Comparison of ENCODE assay signal across 26 cellular contexts in genomic region chr4:38290360-38290759, GRCh38.
DNase-seq lines count a peak whose midpoint lies in the region; FAIRE-seq and TF ChIP-seq lines count a peak whose summit lies in the region.
"Had no signal": no experiment of that assay in that cellular context is flagged by ENCODE, and none has a peak within 500 bp of the region (broad histone marks: within the 10 kb centered on the region; RNA-seq: fewer than 3 reads in every experiment).

No MANE protein-coding gene starts in this region.

- H3K4me1 Mint-ChIP-seq in astrocyte (ENCODE audit: low read depth, unreplicated experiment) = peaks cover 7% of the 10 kb centered on the region
- no peaks in the 10 kb centered on the region for H3K4me1 Mint-ChIP-seq in glutamatergic neuron (ENCODE audit: low read depth, unreplicated experiment)
- H3K4me1 Mint-ChIP-seq: stimulated activated memory B cell treated with anti-CD40 and anti-IgM and Interleukin-4, amounts not matched to agents 10 μg/mL and 1 μg/mL and 100 μg/mL, for 72 hours had no signal

- H3K9me3 ChIP-seq in A673 (ENCODE audit: low read depth, low read length, poor library complexity, severe bottlenecking) (peaks cover 11% of the 10 kb centered on the region), astrocyte (ENCODE audit: insufficient read depth, low read depth, low read length) (peaks cover 7% of the 10 kb centered on the region), ovary (no peaks in the 10 kb centered on the region)

- POLR2A ChIA-PET in A673 (lab: Charles Lee; ENCODE audit: low non-redundant PET) = interaction anchor here (0.6 kb wide), 1 partner anchor 33 kb away, joined by 5 read pairs; no protein-coding TSS in a partner anchor

- no peak overlapping the region for H3K9ac ChIP-seq in astrocyte (ENCODE audit: low read length)

- no peak for TF ChIP-seq POLR2A in ovary (IDR thresholded peaks at IDR 0.05)

- no peak for TF ChIP-seq EP300 in ovary (IDR thresholded peaks at IDR 0.05)

- TF ChIP-seq CTCF in A673 (conservative IDR thresholded peaks at IDR 0.05; ENCODE audit: low read depth, low read length) (no peak), astrocyte (IDR thresholded peaks at IDR 0.05; ENCODE audit: insufficient read depth, low read depth, low read length) (no peak), glutamatergic neuron (IDR thresholded peaks at IDR 0.05; ENCODE audit: partially characterized antibody, unreplicated experiment) (no peak), ovary (IDR thresholded peaks at IDR 0.05) (no peak)

- H3K27me3 ChIP-seq in A673 (replicated peaks; ENCODE audit: insufficient read depth, low read depth, low read length, poor library complexity) = no peaks in the 10 kb centered on the region
- H3K27me3 ChIP-seq in astrocyte (ENCODE audit: insufficient read depth, low read length) = no peaks in the 10 kb centered on the region
- H3K27me3 ChIP-seq in ovary = no peaks in the 10 kb centered on the region
- H3K27me3 ChIP-seq: breast epithelium, uterus had no signal

- H3K36me3 ChIP-seq in A673 (ENCODE audit: insufficient read depth, low read length, poor library complexity, severe bottlenecking) (no peaks in the 10 kb centered on the region), astrocyte (ENCODE audit: insufficient read depth, low read length) (no peaks in the 10 kb centered on the region), ovary (no peaks in the 10 kb centered on the region)
- H3K36me3 ChIP-seq: breast epithelium, uterus had no signal

- H3K27ac ChIP-seq in A673 (ENCODE audit: low read depth, low read length, poor library complexity, severe bottlenecking) = no peak overlapping the region
- H3K27ac ChIP-seq in astrocyte (ENCODE audit: low read depth, low read length) = no peak overlapping the region
- H3K27ac ChIP-seq in ovary = no peak overlapping the region
- H3K27ac ChIP-seq: breast epithelium, uterus had no signal

- 86 to 89% (median 89%) methylated on average over 2 of the region's 2 CpGs for WGBS in ovary, 3 donors

- H3K4me1 ChIP-seq in A673 (ENCODE audit: insufficient read depth, low read length, poor library complexity, severe bottlenecking) = no peaks in the 10 kb centered on the region
- H3K4me1 ChIP-seq in astrocyte (ENCODE audit: insufficient read depth, low read length) = peaks cover 9% of the 10 kb centered on the region
- H3K4me1 ChIP-seq in ovary (ENCODE audit: insufficient read depth) = no peaks in the 10 kb centered on the region
- H3K4me1 ChIP-seq: breast epithelium, uterus had no signal

- CTCF ChIA-PET in A673 (lab: Charles Lee) = no interaction called here

- intact Hi-C loops in A673 (cut with micrococcal nuclease; ENCODE audit: unreplicated experiment) (no loop called here), ovary (cut with DNase I) (no loop called here)

- peak; percentile 60 for FAIRE-seq in astrocyte (lab: Jason Lieb, UNC)
- FAIRE-seq: GM12892 had no signal

- peak overlapping the region; percentile 35 for H3K4me2 ChIP-seq in astrocyte (ENCODE audit: low read length)

- H3K4me3 ChIP-seq in A673 (ENCODE audit: low read depth, low read length, poor library complexity, severe bottlenecking) (no peak overlapping the region), astrocyte (ENCODE audit: insufficient read depth, low read depth, low read length) (no peak overlapping the region), ovary (no peak overlapping the region)
- H3K4me3 ChIP-seq: breast epithelium, uterus had no signal

- H3K27ac Mint-ChIP-seq in astrocyte (ENCODE audit: unreplicated experiment) (no peak overlapping the region), glutamatergic neuron (ENCODE audit: unreplicated experiment) (no peak overlapping the region)
- H3K27ac Mint-ChIP-seq: activated naive CD8-positive, alpha-beta T cell treated with anti-CD3 and anti-CD28 coated beads, Interleukin-2, amount 10 ng/mL, durations not matched to agents 7 days and 5 days; activated T-helper 2 cell treated with anti-CD3 and anti-CD28 coated beads, Interferon-gamma antibody, Interleukin-2, Interleukin-4, amounts not matched to agents 10 μg/mL and 5 μg/mL and 100 μg/mL, durations not matched to agents 14 hours and 24 hours and 36 hours; dendritic cell treated with granulocyte-macrophage colony-stimulating factor and Interleukin-4, amounts not matched to agents 40 ng/mL and 50 ng/mL, for 4 days; nephron; stimulated activated memory B cell treated with anti-CD40 and anti-IgM and Interleukin-4, amounts not matched to agents 10 μg/mL and 1 μg/mL and 100 μg/mL, for 72 hours had no signal

- H3K27me3 Mint-ChIP-seq in astrocyte (ENCODE audit: low read depth, unreplicated experiment) = no peaks in the 10 kb centered on the region
- no peaks in the 10 kb centered on the region for H3K27me3 Mint-ChIP-seq in glutamatergic neuron (ENCODE audit: unreplicated experiment)
- H3K27me3 Mint-ChIP-seq: activated naive CD8-positive, alpha-beta T cell treated with anti-CD3 and anti-CD28 coated beads, Interleukin-2, amount 10 ng/mL, durations not matched to agents 7 days and 5 days; CD4-positive, CD25-positive, alpha-beta regulatory T cell had no signal

- H3K36me3 Mint-ChIP-seq in astrocyte (ENCODE audit: low read depth, unreplicated experiment) (no peaks in the 10 kb centered on the region), glutamatergic neuron (ENCODE audit: unreplicated experiment) (peaks cover 5% of the 10 kb centered on the region)
- H3K36me3 Mint-ChIP-seq: CD4-positive, CD25-positive, alpha-beta regulatory T cell; stimulated activated memory B cell treated with anti-CD40 and anti-IgM and Interleukin-4, amounts not matched to agents 10 μg/mL and 1 μg/mL and 100 μg/mL, for 72 hours had no signal

- H3K9me3 Mint-ChIP-seq in astrocyte (ENCODE audit: unreplicated experiment) = peaks cover 2% of the 10 kb centered on the region
- H3K9me3 Mint-ChIP-seq in glutamatergic neuron (ENCODE audit: unreplicated experiment) = peaks cover 11% of the 10 kb centered on the region

- no peaks in the 10 kb centered on the region for H4K20me1 ChIP-seq in astrocyte (ENCODE audit: insufficient read depth, low read length)

- DNase-seq in A673 (ENCODE audit: low spot score) (peak; percentile 71), HS-5 (ENCODE audit: low read depth) (peak; percentile 51), astrocyte (ENCODE audit: low read depth) (peak; percentile 85), fibroblast of peridontal ligament (ENCODE audit: extremely low read depth) (peak; percentile 87), glutamatergic neuron (no peak), Kasumi-1 (lab: John Stamatoyannopoulos, UW) (no peak), ovary (no peak), DMS 273 (lab: John Stamatoyannopoulos, UW; ENCODE audit: unreplicated experiment) (no peak)
- DNase-seq: activated CD4-positive, alpha-beta T cell treated with anti-CD3 and anti-CD28 coated beads for 48 hours; activated CD8-positive, alpha-beta memory T cell treated with anti-CD3 and anti-CD28 coated beads, Interleukin-2, amount 50 U/mL, for 4 hours; activated naive CD8-positive, alpha-beta T cell treated with anti-CD3 and anti-CD28 coated beads, Interleukin-2, amount 10 ng/mL, durations not matched to agents 7 days and 5 days; CD4-positive, CD25-positive, alpha-beta regulatory T cell; DMS153; H7; left colon; NCI-H1105 treated with DMSO at 0.1 percent for 48 hours; NCI-H748 treated with DMSO at 0.1 percent for 48 hours; posterior cingulate gyrus; SIG-M5; uterus had no signal

- no peak overlapping the region for H2AFZ ChIP-seq in astrocyte (ENCODE audit: low read depth, low read length)

- H3K4me3 Mint-ChIP-seq in astrocyte (ENCODE audit: unreplicated experiment) (no peak overlapping the region), glutamatergic neuron (ENCODE audit: unreplicated experiment) (no peak overlapping the region)
- H3K4me3 Mint-ChIP-seq: activated naive CD8-positive, alpha-beta T cell treated with anti-CD3 and anti-CD28 coated beads, Interleukin-2, amount 10 ng/mL, durations not matched to agents 7 days and 5 days; CD4-positive, CD25-positive, alpha-beta regulatory T cell; dendritic cell treated with granulocyte-macrophage colony-stimulating factor and Interleukin-4, amounts not matched to agents 40 ng/mL and 50 ng/mL, for 4 days; nephron; stimulated activated memory B cell treated with anti-CD40 and anti-IgM and Interleukin-4, amounts not matched to agents 10 μg/mL and 1 μg/mL and 100 μg/mL, for 72 hours had no signal

- no TSS peak for BruUV-seq in A673 (replicated peaks; lab: Mats Ljungman, UMichigan)

- H3K79me2 ChIP-seq in astrocyte (ENCODE audit: insufficient read depth, low read length) = no peaks in the 10 kb centered on the region

Comparison
In these comparisons a context has a peak if more than half of its experiments do, and no peak if none do; other contexts are left out.
1. DNase-seq: peak in A673 (single experiment), HS-5 (single experiment), astrocyte (single experiment) and fibroblast of peridontal ligament (single experiment); none in glutamatergic neuron (single experiment), Kasumi-1 (0 of 2), ovary (0 of 5) and DMS 273 (single experiment).